1 cellular context compared by ENCODE assay signal in the genomic region with DNA sequence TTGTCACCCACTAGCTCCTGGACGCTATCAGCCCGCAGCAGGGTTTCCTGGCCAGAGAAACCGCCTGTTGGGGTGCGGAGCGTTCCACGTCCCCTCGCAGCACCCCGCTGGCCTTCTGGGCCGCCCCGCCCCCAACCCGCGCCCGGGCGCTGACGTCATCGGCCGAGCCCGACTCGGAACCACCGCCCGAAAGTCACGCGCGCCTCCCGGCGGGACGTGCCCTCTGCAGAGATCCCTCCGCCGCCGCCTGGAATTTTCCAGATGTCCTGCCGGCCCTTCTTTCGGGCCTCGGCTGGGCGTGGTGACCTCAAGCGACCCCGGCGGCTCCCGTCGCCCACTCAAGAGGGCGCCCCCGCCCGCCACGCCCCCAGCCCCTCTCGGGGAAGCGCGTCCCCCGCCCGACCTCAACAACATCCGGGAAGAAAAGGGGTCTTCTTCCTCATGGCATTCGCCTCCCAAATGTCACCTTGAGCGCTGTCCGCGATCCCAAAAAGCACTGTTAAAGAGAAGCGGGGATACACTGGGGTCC.
TF ChIP-seq lines count a peak whose summit lies in the region.

No MANE protein-coding gene starts in this region.

TF ChIP-seq in GM12878, 131 proteins besides CTCF, POLR2A, EP300 and RAD21 (continues in another document):
- no peak for TF ChIP-seq YBX1 (IDR thresholded peaks at IDR 0.05)
- TF ChIP-seq, protein P1, sequence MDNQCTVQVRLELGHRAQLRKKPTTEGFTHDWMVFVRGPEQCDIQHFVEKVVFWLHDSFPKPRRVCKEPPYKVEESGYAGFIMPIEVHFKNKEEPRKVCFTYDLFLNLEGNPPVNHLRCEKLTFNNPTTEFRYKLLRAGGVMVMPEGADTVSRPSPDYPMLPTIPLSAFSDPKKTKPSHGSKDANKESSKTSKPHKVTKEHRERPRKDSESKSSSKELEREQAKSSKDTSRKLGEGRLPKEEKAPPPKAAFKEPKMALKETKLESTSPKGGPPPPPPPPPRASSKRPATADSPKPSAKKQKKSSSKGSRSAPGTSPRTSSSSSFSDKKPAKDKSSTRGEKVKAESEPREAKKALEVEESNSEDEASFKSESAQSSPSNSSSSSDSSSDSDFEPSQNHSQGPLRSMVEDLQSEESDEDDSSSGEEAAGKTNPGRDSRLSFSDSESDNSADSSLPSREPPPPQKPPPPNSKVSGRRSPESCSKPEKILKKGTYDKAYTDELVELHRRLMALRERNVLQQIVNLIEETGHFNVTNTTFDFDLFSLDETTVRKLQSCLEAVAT (IDR thresholded peaks at IDR 0.05): no peak
- TF ChIP-seq SIX5 (IDR thresholded peaks at IDR 0.05; ENCODE audit: low read depth, low read length, severe bottlenecking): no peak
- TF ChIP-seq NFXL1 (IDR thresholded peaks at IDR 0.05; ENCODE audit: borderline replicate concordance): no peak
- TF ChIP-seq SREBF2 (IDR thresholded peaks at IDR 0.05; ENCODE audit: low read length): no peak
- no peak for TF ChIP-seq SMARCA5 (IDR thresholded peaks at IDR 0.05)
- TF ChIP-seq, protein P2, sequence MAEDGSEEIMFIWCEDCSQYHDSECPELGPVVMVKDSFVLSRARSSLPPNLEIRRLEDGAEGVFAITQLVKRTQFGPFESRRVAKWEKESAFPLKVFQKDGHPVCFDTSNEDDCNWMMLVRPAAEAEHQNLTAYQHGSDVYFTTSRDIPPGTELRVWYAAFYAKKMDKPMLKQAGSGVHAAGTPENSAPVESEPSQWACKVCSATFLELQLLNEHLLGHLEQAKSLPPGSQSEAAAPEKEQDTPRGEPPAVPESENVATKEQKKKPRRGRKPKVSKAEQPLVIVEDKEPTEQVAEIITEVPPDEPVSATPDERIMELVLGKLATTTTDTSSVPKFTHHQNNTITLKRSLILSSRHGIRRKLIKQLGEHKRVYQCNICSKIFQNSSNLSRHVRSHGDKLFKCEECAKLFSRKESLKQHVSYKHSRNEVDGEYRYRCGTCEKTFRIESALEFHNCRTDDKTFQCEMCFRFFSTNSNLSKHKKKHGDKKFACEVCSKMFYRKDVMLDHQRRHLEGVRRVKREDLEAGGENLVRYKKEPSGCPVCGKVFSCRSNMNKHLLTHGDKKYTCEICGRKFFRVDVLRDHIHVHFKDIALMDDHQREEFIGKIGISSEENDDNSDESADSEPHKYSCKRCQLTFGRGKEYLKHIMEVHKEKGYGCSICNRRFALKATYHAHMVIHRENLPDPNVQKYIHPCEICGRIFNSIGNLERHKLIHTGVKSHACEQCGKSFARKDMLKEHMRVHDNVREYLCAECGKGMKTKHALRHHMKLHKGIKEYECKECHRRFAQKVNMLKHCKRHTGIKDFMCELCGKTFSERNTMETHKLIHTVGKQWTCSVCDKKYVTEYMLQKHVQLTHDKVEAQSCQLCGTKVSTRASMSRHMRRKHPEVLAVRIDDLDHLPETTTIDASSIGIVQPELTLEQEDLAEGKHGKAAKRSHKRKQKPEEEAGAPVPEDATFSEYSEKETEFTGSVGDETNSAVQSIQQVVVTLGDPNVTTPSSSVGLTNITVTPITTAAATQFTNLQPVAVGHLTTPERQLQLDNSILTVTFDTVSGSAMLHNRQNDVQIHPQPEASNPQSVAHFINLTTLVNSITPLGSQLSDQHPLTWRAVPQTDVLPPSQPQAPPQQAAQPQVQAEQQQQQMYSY (CRISPR knock-in tag; IDR thresholded peaks at IDR 0.05): 0 out of 2 replicates have a peak, but pooled peaks have one; percentile 40
- no peak for TF ChIP-seq POLR2AphosphoS2 (IDR thresholded peaks at IDR 0.05; ENCODE audit: low read depth, low read length)
- TF ChIP-seq JUND (IDR thresholded peaks at IDR 0.05; ENCODE audit: low read depth, low read length): peak; percentile 89
- TF ChIP-seq KDM1A (IDR thresholded peaks at IDR 0.05; ENCODE audit: borderline replicate concordance): no peak
- TF ChIP-seq NR2C1 (IDR thresholded peaks at IDR 0.05): no peak
- TF ChIP-seq CHD4 (IDR thresholded peaks at IDR 0.05): no peak
- TF ChIP-seq MEF2A (IDR thresholded peaks at IDR 0.05; ENCODE audit: insufficient read depth, low read depth, low read length): no peak
- TF ChIP-seq, protein P3, sequence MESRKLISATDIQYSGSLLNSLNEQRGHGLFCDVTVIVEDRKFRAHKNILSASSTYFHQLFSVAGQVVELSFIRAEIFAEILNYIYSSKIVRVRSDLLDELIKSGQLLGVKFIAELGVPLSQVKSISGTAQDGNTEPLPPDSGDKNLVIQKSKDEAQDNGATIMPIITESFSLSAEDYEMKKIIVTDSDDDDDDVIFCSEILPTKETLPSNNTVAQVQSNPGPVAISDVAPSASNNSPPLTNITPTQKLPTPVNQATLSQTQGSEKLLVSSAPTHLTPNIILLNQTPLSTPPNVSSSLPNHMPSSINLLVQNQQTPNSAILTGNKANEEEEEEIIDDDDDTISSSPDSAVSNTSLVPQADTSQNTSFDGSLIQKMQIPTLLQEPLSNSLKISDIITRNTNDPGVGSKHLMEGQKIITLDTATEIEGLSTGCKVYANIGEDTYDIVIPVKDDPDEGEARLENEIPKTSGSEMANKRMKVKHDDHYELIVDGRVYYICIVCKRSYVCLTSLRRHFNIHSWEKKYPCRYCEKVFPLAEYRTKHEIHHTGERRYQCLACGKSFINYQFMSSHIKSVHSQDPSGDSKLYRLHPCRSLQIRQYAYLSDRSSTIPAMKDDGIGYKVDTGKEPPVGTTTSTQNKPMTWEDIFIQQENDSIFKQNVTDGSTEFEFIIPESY (IDR thresholded peaks at IDR 0.05): no peak; the same call in 1 of the 2 replicates
- no peak for TF ChIP-seq NFIC (IDR thresholded peaks at IDR 0.05; ENCODE audit: low read depth, low read length)
- TF ChIP-seq YY1 (IDR thresholded peaks at IDR 0.05; ENCODE audit: low read depth, low read length): no peak; the same call in 1 of the 2 replicates
- TF ChIP-seq MEF2B (IDR thresholded peaks at IDR 0.05; ENCODE audit: partially characterized antibody, poor library complexity, severe bottlenecking): no peak
- no peak for TF ChIP-seq ZNF217 (IDR thresholded peaks at IDR 0.05)
- 0 out of 2 replicates have a peak, but pooled peaks have one; percentile 5 for TF ChIP-seq BCL11A (IDR thresholded peaks at IDR 0.05; ENCODE audit: low read depth, low read length)
- TF ChIP-seq CEBPB (IDR thresholded peaks at IDR 0.05; ENCODE audit: borderline replicate concordance in 1 of 2, low read depth in 2 of 2, low read length in 2 of 2): no peak
- TF ChIP-seq, protein P4, sequence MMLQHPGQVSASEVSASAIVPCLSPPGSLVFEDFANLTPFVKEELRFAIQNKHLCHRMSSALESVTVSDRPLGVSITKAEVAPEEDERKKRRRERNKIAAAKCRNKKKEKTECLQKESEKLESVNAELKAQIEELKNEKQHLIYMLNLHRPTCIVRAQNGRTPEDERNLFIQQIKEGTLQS (IDR thresholded peaks at IDR 0.05; ENCODE audit: borderline replicate concordance, extremely low read depth, low read depth, low read length): no peak
- no peak for TF ChIP-seq BRCA1 (IDR thresholded peaks at IDR 0.05; ENCODE audit: low read depth, low read length)
- peak; percentile 58; the same call in 1 of the 2 replicates for TF ChIP-seq SREBF1 (IDR thresholded peaks at IDR 0.05; ENCODE audit: low read length)
- TF ChIP-seq SUZ12 (IDR thresholded peaks at IDR 0.05; ENCODE audit: unreplicated experiment): no peak
- TF ChIP-seq ZSCAN29 (IDR thresholded peaks at IDR 0.05): no peak
- no peak for TF ChIP-seq ASH2L (IDR thresholded peaks at IDR 0.05; ENCODE audit: borderline replicate concordance, low read depth)
- TF ChIP-seq FOS (IDR thresholded peaks at IDR 0.05; ENCODE audit: borderline replicate concordance, extremely low read depth, insufficient read length): no peak
- peak; percentile 54; the same call in 1 of the 2 replicates for TF ChIP-seq PAX5 (IDR thresholded peaks at IDR 0.05; ENCODE audit: borderline replicate concordance, low read depth, low read length)
- peak; percentile 100 for TF ChIP-seq IKZF1 (conservative IDR thresholded peaks at IDR 0.05)
- TF ChIP-seq RELA (IDR thresholded peaks at IDR 0.05; ENCODE audit: borderline replicate concordance, partially characterized antibody): peak; percentile 50
- TF ChIP-seq, protein P5, sequence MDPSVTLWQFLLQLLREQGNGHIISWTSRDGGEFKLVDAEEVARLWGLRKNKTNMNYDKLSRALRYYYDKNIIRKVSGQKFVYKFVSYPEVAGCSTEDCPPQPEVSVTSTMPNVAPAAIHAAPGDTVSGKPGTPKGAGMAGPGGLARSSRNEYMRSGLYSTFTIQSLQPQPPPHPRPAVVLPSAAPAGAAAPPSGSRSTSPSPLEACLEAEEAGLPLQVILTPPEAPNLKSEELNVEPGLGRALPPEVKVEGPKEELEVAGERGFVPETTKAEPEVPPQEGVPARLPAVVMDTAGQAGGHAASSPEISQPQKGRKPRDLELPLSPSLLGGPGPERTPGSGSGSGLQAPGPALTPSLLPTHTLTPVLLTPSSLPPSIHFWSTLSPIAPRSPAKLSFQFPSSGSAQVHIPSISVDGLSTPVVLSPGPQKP (IDR thresholded peaks at IDR 0.05; ENCODE audit: low read depth, low read length): no peak
- TF ChIP-seq, protein P6, sequence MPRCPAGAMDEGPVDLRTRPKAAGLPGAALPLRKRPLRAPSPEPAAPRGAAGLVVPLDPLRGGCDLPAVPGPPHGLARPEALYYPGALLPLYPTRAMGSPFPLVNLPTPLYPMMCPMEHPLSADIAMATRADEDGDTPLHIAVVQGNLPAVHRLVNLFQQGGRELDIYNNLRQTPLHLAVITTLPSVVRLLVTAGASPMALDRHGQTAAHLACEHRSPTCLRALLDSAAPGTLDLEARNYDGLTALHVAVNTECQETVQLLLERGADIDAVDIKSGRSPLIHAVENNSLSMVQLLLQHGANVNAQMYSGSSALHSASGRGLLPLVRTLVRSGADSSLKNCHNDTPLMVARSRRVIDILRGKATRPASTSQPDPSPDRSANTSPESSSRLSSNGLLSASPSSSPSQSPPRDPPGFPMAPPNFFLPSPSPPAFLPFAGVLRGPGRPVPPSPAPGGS (IDR thresholded peaks at IDR 0.05; ENCODE audit: borderline replicate concordance, insufficient read depth, low read depth, low read length, poor library complexity, severe bottlenecking): peak; percentile 40
- no peak for TF ChIP-seq KLF5 (IDR thresholded peaks at IDR 0.05; ENCODE audit: partially characterized antibody)
- TF ChIP-seq WRNIP1 (IDR thresholded peaks at IDR 0.05; ENCODE audit: borderline replicate concordance, low read depth, low read length): no peak
- no peak for TF ChIP-seq POLR2AphosphoS5 (IDR thresholded peaks at IDR 0.05; ENCODE audit: low read length)
- TF ChIP-seq BMI1 (IDR thresholded peaks at IDR 0.05; ENCODE audit: borderline replicate concordance): no peak
- no peak for TF ChIP-seq FOXM1 (IDR thresholded peaks at IDR 0.05; ENCODE audit: low read depth, low read length)
- TF ChIP-seq RUNX3 (IDR thresholded peaks at IDR 0.05; ENCODE audit: low read length): no peak
- TF ChIP-seq RAD51 (IDR thresholded peaks at IDR 0.05): no peak
- TF ChIP-seq ETV6 (conservative IDR thresholded peaks at IDR 0.05 in 1 of 2, IDR thresholded peaks at IDR 0.05 in 1 of 2; ENCODE audit: borderline replicate concordance in 1 of 2, low read depth in 1 of 2): no peak
- no peak for TF ChIP-seq SMAD1 (IDR thresholded peaks at IDR 0.05; ENCODE audit: low read depth, partially characterized antibody)
- peak; percentile 86; the same call in 1 of the 2 replicates for TF ChIP-seq CHD1 (IDR thresholded peaks at IDR 0.05; ENCODE audit: low read depth, low read length)
- TF ChIP-seq SMAD5 (IDR thresholded peaks at IDR 0.05; ENCODE audit: low read depth): no peak
- TF ChIP-seq BACH1 (IDR thresholded peaks at IDR 0.05; ENCODE audit: borderline replicate concordance): peak; percentile 89
- peak; percentile 73 for TF ChIP-seq SP1 (IDR thresholded peaks at IDR 0.05; ENCODE audit: low read depth, low read length)
- TF ChIP-seq, protein P7, sequence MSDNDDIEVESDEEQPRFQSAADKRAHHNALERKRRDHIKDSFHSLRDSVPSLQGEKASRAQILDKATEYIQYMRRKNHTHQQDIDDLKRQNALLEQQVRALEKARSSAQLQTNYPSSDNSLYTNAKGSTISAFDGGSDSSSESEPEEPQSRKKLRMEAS (IDR thresholded peaks at IDR 0.05; ENCODE audit: low read depth, low read length): peak; percentile 48; the same call in 1 of the 2 replicates
- no peak for TF ChIP-seq HCFC1 (IDR thresholded peaks at IDR 0.05; ENCODE audit: low read length)
- TF ChIP-seq, protein P8, sequence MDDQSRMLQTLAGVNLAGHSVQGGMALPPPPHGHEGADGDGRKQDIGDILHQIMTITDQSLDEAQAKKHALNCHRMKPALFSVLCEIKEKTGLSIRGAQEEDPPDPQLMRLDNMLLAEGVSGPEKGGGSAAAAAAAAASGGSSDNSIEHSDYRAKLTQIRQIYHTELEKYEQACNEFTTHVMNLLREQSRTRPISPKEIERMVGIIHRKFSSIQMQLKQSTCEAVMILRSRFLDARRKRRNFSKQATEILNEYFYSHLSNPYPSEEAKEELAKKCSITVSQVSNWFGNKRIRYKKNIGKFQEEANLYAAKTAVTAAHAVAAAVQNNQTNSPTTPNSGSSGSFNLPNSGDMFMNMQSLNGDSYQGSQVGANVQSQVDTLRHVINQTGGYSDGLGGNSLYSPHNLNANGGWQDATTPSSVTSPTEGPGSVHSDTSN (IDR thresholded peaks at IDR 0.05; ENCODE audit: insufficient replicate concordance, low read depth, low read length): peak; percentile 44
- TF ChIP-seq, protein P9, sequence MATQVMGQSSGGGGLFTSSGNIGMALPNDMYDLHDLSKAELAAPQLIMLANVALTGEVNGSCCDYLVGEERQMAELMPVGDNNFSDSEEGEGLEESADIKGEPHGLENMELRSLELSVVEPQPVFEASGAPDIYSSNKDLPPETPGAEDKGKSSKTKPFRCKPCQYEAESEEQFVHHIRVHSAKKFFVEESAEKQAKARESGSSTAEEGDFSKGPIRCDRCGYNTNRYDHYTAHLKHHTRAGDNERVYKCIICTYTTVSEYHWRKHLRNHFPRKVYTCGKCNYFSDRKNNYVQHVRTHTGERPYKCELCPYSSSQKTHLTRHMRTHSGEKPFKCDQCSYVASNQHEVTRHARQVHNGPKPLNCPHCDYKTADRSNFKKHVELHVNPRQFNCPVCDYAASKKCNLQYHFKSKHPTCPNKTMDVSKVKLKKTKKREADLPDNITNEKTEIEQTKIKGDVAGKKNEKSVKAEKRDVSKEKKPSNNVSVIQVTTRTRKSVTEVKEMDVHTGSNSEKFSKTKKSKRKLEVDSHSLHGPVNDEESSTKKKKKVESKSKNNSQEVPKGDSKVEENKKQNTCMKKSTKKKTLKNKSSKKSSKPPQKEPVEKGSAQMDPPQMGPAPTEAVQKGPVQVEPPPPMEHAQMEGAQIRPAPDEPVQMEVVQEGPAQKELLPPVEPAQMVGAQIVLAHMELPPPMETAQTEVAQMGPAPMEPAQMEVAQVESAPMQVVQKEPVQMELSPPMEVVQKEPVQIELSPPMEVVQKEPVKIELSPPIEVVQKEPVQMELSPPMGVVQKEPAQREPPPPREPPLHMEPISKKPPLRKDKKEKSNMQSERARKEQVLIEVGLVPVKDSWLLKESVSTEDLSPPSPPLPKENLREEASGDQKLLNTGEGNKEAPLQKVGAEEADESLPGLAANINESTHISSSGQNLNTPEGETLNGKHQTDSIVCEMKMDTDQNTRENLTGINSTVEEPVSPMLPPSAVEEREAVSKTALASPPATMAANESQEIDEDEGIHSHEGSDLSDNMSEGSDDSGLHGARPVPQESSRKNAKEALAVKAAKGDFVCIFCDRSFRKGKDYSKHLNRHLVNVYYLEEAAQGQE (IDR thresholded peaks at IDR 0.05; ENCODE audit: low read depth, low read length): no peak
